Comparison of ENCODE assay signal across 6 cellular contexts in the genomic region with DNA sequence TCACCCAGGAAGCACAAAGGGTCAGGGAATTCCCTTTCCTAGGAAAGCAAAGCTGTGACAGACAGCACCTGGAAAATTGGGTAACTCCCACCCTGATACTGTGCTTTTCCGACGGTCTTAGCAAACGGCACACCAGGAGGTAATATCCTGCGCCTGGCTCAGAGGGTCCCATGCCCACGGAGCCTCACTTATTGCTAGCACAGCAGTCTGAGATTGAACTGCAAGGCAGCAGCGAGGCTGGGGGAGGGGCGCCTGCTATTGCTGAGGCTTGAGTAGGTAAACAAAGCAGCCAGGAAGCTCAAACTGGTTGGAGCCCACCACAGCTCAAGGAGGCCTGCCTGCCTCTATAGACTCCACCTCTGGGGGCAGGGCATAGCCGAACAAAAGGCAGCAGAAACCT. TPM values are rescaled to one million over a fixed set of nuclear protein-coding genes. Genes with fewer than 3 reads are reported as not detected.
"Had no signal": no experiment of that assay in that cellular context is flagged by ENCODE, and none has a peak within 500 bp of the region (broad histone marks: within the 10 kb centered on the region; RNA-seq: fewer than 3 reads in every experiment).

No MANE protein-coding gene starts in this region.

RNA-seq across cellular contexts. Expression of a gene that starts 57.0 kb away (rescaled TPM):
- total RNA-seq: esophagus squamous epithelium, gastrocnemius medialis, left cardiac atrium, left lung, liver, mesenteric fat pad had no signal
- polyA plus RNA-seq: liver had no signal
